Comparison of ENCODE assay signal across 14 cellular contexts in the genomic region with DNA sequence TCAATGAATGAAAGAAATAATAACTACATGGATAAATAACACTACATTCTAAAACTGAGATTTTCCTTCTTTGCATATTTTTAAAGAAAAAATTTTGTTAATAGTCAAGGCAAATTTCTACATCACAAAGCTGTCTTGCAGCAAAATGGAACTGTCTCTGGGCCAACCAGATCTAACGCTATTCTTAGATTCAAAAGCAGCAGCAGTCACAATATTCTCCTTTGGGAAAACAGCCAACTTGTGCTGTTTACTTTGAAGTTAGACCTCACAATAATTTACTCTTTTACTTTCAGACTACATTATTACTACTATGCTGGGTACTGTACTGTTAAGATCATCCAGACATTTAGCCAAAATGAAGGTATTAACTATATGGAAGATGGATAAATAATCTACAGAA.
"Had no signal": no experiment of that assay in that cellular context is flagged by ENCODE, and none has a peak within 500 bp of the region (broad histone marks: within the 10 kb centered on the region; RNA-seq: fewer than 3 reads in every experiment).

No MANE protein-coding gene starts in this region.

- ATAC-seq: activated CD8-positive, alpha-beta T cell treated with anti-CD3 and anti-CD28 coated beads for 36 hours; activated T-cell treated with anti-CD3 and anti-CD28 coated beads, Interleukin-2, amount 50 U/mL, for 72 hours; pancreas had no signal

- H3K4me3 ChIP-seq: cardiac muscle cell, pancreas, stomach, uterus had no signal

- DNase-seq: activated CD8-positive, alpha-beta memory T cell treated with anti-CD3 and anti-CD28 coated beads, Interleukin-2, amount 50 U/mL, for 4 hours; activated CD8-positive, alpha-beta T cell treated with anti-CD3 and anti-CD28 coated beads for 36 hours; activated gamma-delta T cell treated with Interleukin-2 at 50 U/mL for 16 hours; activated naive CD8-positive, alpha-beta T cell treated with anti-CD3 and anti-CD28 coated beads for 36 hours; activated T-cell treated with anti-CD3 and anti-CD28 coated beads, Interleukin-2, amount 50 U/mL, for 72 hours; effector CD4-positive, alpha-beta T cell; foreskin fibroblast; head of caudate nucleus; pancreas; small intestine; stomach; T-helper 1 cell; uterus had no signal
